In genomic region chr3:19540464-19540863, GRCh38 we compare ENCODE assay signal across 18 cellular contexts.
DNase-seq lines count a peak whose midpoint lies in the region; ATAC-seq and TF ChIP-seq lines count a peak whose summit lies in the region.
"Had no signal": no experiment of that assay in that cellular context is flagged by ENCODE, and none has a peak within 500 bp of the region (broad histone marks: within the 10 kb centered on the region; RNA-seq: fewer than 3 reads in every experiment).

No MANE protein-coding gene starts in this region.

- H3K27ac Mint-ChIP-seq in activated CD4-positive, alpha-beta T cell treated with anti-CD3 and anti-CD28 coated beads for 36 hours, result no peak overlapping the region
- H3K27ac Mint-ChIP-seq: mesothelial cell of epicardium, T-cell had no signal

- H3K9me3 Mint-ChIP-seq in activated CD4-positive, alpha-beta T cell treated with anti-CD3 and anti-CD28 coated beads for 36 hours (ENCODE audit: low read depth), result no peaks in the 10 kb centered on the region
- H3K9me3 Mint-ChIP-seq: mesothelial cell of epicardium had no signal

- no peaks in the 10 kb centered on the region for H3K4me1 Mint-ChIP-seq in activated CD4-positive, alpha-beta T cell treated with anti-CD3 and anti-CD28 coated beads for 36 hours
- H3K4me1 Mint-ChIP-seq: mesothelial cell of epicardium had no signal

- POLR2A ChIA-PET in activated CD4-positive, alpha-beta T cell treated with anti-CD3 and anti-CD28 coated beads for 36 hours (lab: Charles Lee), result no interaction called here

- no peak overlapping the region for H3K4me3 Mint-ChIP-seq in activated CD4-positive, alpha-beta T cell treated with anti-CD3 and anti-CD28 coated beads for 36 hours
- H3K4me3 Mint-ChIP-seq: mesothelial cell of epicardium, T-cell had no signal

- DNase-seq in GM12865 (ENCODE audit: low read depth), result peak; percentile 55
- DNase-seq in cerebellar cortex (ENCODE audit: low spot score), result no peak
- no peak for DNase-seq in activated CD4-positive, alpha-beta T cell treated with anti-CD3 and anti-CD28 coated beads for 36 hours
- DNase-seq in NK-92 (lab: John Stamatoyannopoulos, UW; ENCODE audit: unreplicated experiment), result no peak
- DNase-seq in effector CD4-positive, alpha-beta T cell, result no peak
- DNase-seq: activated CD4-positive, alpha-beta T cell treated with anti-CD3 and anti-CD28 coated beads, Interleukin-2, amount 50 U/mL, for 1 hour; activated naive CD4-positive, alpha-beta T cell treated with Interleukin-2 at 50 U/mL for 16 hours; DMS79 treated with DMSO at 0.1 percent for 48 hours; erythroblast; NCI-H1694 treated with DMSO at 0.1 percent for 48 hours; psoas muscle; substantia nigra; T-cell had no signal

- ATAC-seq in GM19438 (IDR thresholded peaks at IDR 0.05; ENCODE audit: low read depth, unreplicated experiment) (peak; percentile 51), HG02840 (IDR thresholded peaks at IDR 0.05; ENCODE audit: low FRiP score, unreplicated experiment) (peak; percentile 41), HG03469 (IDR thresholded peaks at IDR 0.05; ENCODE audit: unreplicated experiment) (peak; percentile 26)
- ATAC-seq in activated CD4-positive, alpha-beta T cell treated with anti-CD3 and anti-CD28 coated beads for 36 hours, result no peak
- ATAC-seq: psoas muscle, T-cell had no signal

- no peak overlapping the region for H3K4me3 ChIP-seq in GM12865 (ENCODE audit: low read depth, low read length)
- H3K4me3 ChIP-seq: cardiac muscle cell, psoas muscle had no signal

- intact Hi-C loops in activated CD4-positive, alpha-beta T cell treated with anti-CD3 and anti-CD28 coated beads for 36 hours (cut with DNase I, micrococcal nuclease), result loop anchor here (10.0 kb wide), 3 partner anchors 196 to 476 kb away; no protein-coding TSS in a partner anchor

- H3K36me3 Mint-ChIP-seq in activated CD4-positive, alpha-beta T cell treated with anti-CD3 and anti-CD28 coated beads for 36 hours (ENCODE audit: low read depth), result no peaks in the 10 kb centered on the region
- H3K36me3 Mint-ChIP-seq: mesothelial cell of epicardium, T-cell had no signal

- peaks cover 3% of the 10 kb centered on the region for H3K27me3 Mint-ChIP-seq in activated CD4-positive, alpha-beta T cell treated with anti-CD3 and anti-CD28 coated beads for 36 hours
- H3K27me3 Mint-ChIP-seq: T-cell had no signal

- CTCF ChIA-PET in activated CD4-positive, alpha-beta T cell treated with anti-CD3 and anti-CD28 coated beads for 36 hours (lab: Charles Lee), result no interaction called here

- no peak for TF ChIP-seq CTCF in GM12865 (IDR thresholded peaks at IDR 0.05; ENCODE audit: insufficient read depth, low read depth, low read length, missing control alignments)
